In the genomic region with DNA sequence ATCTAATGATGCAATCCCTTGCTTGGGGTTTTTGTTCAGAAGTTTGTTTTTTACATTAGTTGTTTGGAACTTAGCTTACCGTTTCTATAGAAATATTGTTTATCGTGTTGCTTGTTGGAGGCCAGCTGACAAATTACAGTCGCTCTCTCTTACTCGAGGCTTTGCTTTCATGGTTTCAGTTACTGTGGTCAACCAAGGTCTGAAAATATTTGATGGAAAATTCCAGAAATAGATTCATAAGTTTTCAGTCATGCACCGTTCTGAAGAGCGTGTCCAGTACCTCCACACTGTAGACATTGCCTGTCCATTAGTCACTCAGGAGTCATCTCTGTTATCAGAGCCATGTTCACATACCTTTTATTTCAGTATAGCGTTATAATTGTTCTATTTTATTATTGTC, we compare ENCODE assay signal across 13 cellular contexts. TPM values are rescaled to one million over a fixed set of nuclear protein-coding genes. Genes with fewer than 3 reads are reported as not detected.
DNase-seq lines count a peak whose midpoint lies in the region; ATAC-seq, FAIRE-seq and TF ChIP-seq lines count a peak whose summit lies in the region.
"Had no signal": no experiment of that assay in that cellular context is flagged by ENCODE, and none has a peak within 500 bp of the region (broad histone marks: within the 10 kb centered on the region; RNA-seq: fewer than 3 reads in every experiment).

No MANE protein-coding gene starts in this region.

- no peak for TF ChIP-seq POLR2A in A549 (IDR thresholded peaks at IDR 0.05; ENCODE audit: low read length)

- WGBS in A549 (ENCODE audit: missing lambda C conversion rate) = 74% methylated on average over 7 of the region's 7 CpGs

- no peak overlapping the region for H3K4me2 ChIP-seq in A549
- H3K4me2 ChIP-seq: PC-9 had no signal

- POLR2A ChIA-PET in A549 (lab: Yijun Ruan, JAX) = no interaction called here

- no peak for TF ChIP-seq CTCF in A549 (IDR thresholded peaks at IDR 0.05)
- no peak for TF ChIP-seq CTCF in fibroblast of pulmonary artery (IDR thresholded peaks at IDR 0.05; ENCODE audit: low read length, missing control alignments)

- ATAC-seq in A549 (peak; percentile 19 to 60; a peak in 3 of 6 replicates), GM19372 (IDR thresholded peaks at IDR 0.05; ENCODE audit: low read depth, unreplicated experiment) (peak; percentile 47), HG03378 (IDR thresholded peaks at IDR 0.05; ENCODE audit: unreplicated experiment) (no peak)

- no peak for DNase-seq in A549 (ENCODE audit: low read depth in 1 of 2, low spot score in 1 of 2)
- DNase-seq in RCC 7860 (ENCODE audit: low spot score) = peak; percentile 95
- peak; percentile 39 for DNase-seq in fibroblast of pulmonary artery (ENCODE audit: low read depth)
- DNase-seq in NCI-H2107 (lab: John Stamatoyannopoulos, UW) = no peak
- DNase-seq in GDM1 (lab: John Stamatoyannopoulos, UW) = no peak
- no peak for DNase-seq in NCI-H2029 treated with DMSO at 0.1 percent for 48 hours (lab: John Stamatoyannopoulos, UW)
- DNase-seq: amygdala, erythroblast, NCI-H1694, PC-9 had no signal

- FAIRE-seq in A549 (lab: Jason Lieb, UNC) = no peak
- FAIRE-seq in RCC 7860 (lab: Jason Lieb, UNC) = peak; percentile 91

- no peak overlapping the region for H3K4me3 ChIP-seq in A549
- no peak overlapping the region for H3K4me3 ChIP-seq in fibroblast of pulmonary artery (replicated peaks; ENCODE audit: low read depth, low read length)
- H3K4me3 ChIP-seq: PC-9, vagina had no signal

- TF ChIP-seq EP300 in A549 (IDR thresholded peaks at IDR 0.05) = no peak

- CTCF ChIA-PET in A549 (lab: Yijun Ruan, JAX) = no interaction called here

- no peak for TF ChIP-seq RAD21 in A549 (conservative IDR thresholded peaks at IDR 0.05 in 1 of 2, IDR thresholded peaks at IDR 0.05 in 1 of 2)

- peaks cover 5% of the 10 kb centered on the region; the same call in 1 of the 3 replicates for H3K4me1 ChIP-seq in A549
- H3K4me1 ChIP-seq: vagina had no signal

- no peak overlapping the region for H3K27ac ChIP-seq in A549
- H3K27ac ChIP-seq: PC-9, vagina had no signal

- no peaks in the 10 kb centered on the region for H3K9me3 ChIP-seq in A549
- H3K9me3 ChIP-seq: vagina had no signal

TF ChIP-seq in A549, 52 proteins besides CTCF, POLR2A, EP300 and RAD21:
- TF ChIP-seq TP53 (CRISPR knock-in tag; IDR thresholded peaks at IDR 0.05) (no peak), HOXB13 (CRISPR knock-in tag; IDR thresholded peaks at IDR 0.05; ENCODE audit: low read depth) (no peak), ZFP36 (IDR thresholded peaks at IDR 0.05; ENCODE audit: borderline replicate concordance, partially characterized antibody) (no peak), BHLHE40 (IDR thresholded peaks at IDR 0.05; ENCODE audit: low read depth, low read length) (no peak), HOXA7 (CRISPR knock-in tag; IDR thresholded peaks at IDR 0.05) (no peak), KDM5A (IDR thresholded peaks at IDR 0.05) (no peak), CEBPB (IDR thresholded peaks at IDR 0.05) (no peak), MAZ (IDR thresholded peaks at IDR 0.05; ENCODE audit: borderline replicate concordance, low read depth, low read length) (no peak), RNF2 (IDR thresholded peaks at IDR 0.05; ENCODE audit: borderline replicate concordance, low read depth) (no peak), RARB (CRISPR knock-in tag; IDR thresholded peaks at IDR 0.05) (no peak), RCOR1 (IDR thresholded peaks at IDR 0.05; ENCODE audit: low read depth, low read length) (no peak), FOXS1 (CRISPR knock-in tag; IDR thresholded peaks at IDR 0.05) (no peak), HOXB5 (CRISPR knock-in tag; IDR thresholded peaks at IDR 0.05) (no peak), HDAC2 (IDR thresholded peaks at IDR 0.05) (no peak)
- TF ChIP-seq, protein P1, sequence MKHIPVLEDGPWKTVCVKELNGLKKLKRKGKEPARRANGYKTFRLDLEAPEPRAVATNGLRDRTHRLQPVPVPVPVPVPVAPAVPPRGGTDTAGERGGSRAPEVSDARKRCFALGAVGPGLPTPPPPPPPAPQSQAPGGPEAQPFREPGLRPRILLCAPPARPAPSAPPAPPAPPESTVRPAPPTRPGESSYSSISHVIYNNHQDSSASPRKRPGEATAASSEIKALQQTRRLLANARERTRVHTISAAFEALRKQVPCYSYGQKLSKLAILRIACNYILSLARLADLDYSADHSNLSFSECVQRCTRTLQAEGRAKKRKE (CRISPR knock-in tag; IDR thresholded peaks at IDR 0.05; ENCODE audit: low read depth) = no peak
- TF ChIP-seq, protein P2, sequence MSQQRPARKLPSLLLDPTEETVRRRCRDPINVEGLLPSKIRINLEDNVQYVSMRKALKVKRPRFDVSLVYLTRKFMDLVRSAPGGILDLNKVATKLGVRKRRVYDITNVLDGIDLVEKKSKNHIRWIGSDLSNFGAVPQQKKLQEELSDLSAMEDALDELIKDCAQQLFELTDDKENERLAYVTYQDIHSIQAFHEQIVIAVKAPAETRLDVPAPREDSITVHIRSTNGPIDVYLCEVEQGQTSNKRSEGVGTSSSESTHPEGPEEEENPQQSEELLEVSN (IDR thresholded peaks at IDR 0.05; ENCODE audit: borderline replicate concordance, low read depth) = no peak
- TF ChIP-seq, protein P3, sequence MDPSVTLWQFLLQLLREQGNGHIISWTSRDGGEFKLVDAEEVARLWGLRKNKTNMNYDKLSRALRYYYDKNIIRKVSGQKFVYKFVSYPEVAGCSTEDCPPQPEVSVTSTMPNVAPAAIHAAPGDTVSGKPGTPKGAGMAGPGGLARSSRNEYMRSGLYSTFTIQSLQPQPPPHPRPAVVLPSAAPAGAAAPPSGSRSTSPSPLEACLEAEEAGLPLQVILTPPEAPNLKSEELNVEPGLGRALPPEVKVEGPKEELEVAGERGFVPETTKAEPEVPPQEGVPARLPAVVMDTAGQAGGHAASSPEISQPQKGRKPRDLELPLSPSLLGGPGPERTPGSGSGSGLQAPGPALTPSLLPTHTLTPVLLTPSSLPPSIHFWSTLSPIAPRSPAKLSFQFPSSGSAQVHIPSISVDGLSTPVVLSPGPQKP (IDR thresholded peaks at IDR 0.05; ENCODE audit: low read depth, low read length) = no peak
- TF ChIP-seq, protein P4, sequence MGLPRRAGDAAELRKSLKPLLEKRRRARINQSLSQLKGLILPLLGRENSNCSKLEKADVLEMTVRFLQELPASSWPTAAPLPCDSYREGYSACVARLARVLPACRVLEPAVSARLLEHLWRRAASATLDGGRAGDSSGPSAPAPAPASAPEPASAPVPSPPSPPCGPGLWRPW (IDR thresholded peaks at IDR 0.05) = no peak
- TF ChIP-seq, protein P5, sequence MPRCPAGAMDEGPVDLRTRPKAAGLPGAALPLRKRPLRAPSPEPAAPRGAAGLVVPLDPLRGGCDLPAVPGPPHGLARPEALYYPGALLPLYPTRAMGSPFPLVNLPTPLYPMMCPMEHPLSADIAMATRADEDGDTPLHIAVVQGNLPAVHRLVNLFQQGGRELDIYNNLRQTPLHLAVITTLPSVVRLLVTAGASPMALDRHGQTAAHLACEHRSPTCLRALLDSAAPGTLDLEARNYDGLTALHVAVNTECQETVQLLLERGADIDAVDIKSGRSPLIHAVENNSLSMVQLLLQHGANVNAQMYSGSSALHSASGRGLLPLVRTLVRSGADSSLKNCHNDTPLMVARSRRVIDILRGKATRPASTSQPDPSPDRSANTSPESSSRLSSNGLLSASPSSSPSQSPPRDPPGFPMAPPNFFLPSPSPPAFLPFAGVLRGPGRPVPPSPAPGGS (IDR thresholded peaks at IDR 0.05) = no peak
- TF ChIP-seq, protein P6, sequence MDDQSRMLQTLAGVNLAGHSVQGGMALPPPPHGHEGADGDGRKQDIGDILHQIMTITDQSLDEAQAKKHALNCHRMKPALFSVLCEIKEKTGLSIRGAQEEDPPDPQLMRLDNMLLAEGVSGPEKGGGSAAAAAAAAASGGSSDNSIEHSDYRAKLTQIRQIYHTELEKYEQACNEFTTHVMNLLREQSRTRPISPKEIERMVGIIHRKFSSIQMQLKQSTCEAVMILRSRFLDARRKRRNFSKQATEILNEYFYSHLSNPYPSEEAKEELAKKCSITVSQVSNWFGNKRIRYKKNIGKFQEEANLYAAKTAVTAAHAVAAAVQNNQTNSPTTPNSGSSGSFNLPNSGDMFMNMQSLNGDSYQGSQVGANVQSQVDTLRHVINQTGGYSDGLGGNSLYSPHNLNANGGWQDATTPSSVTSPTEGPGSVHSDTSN (IDR thresholded peaks at IDR 0.05) = no peak

RNA-seq across cellular contexts. Expression of a gene that starts 47.9 kb away (rescaled TPM):
- polyA plus RNA-seq in A549 (2011; rRNA removed) = 50.5 and 96.4 TPM in 2 replicates
- 31.0 and 34.5 TPM in 2 replicates for polyA plus RNA-seq in A549 (2012; cell fraction: cytosol; rRNA removed)
- polyA plus RNA-seq in A549 (2012; cell fraction: nucleus; rRNA removed) = 9.5 and 13.4 TPM in 2 replicates
- 135 to 146 TPM (median 141 TPM) in 3 replicates for polyA plus RNA-seq in A549 (2017; fragmentation: RNase III; extraction: RNeasy Plus Mini Kit Qiagen cat#74134 plus additional on column Dnase treatment)
- 8.0 and 8.7 TPM in 2 replicates for polyA minus RNA-seq in A549 (2011; rRNA and poly(A)+ RNA removed)

Comparison
In these comparisons a context has a peak if more than half of its experiments do, and no peak if none do; other contexts are left out.
1. DNase-seq: peak in RCC 7860 (single experiment) and fibroblast of pulmonary artery (single experiment); none in A549 (0 of 2), NCI-H2107 (single experiment), GDM1 (single experiment) and NCI-H2029 treated with DMSO at 0.1 percent for 48 hours (single experiment).